In the genomic region with DNA sequence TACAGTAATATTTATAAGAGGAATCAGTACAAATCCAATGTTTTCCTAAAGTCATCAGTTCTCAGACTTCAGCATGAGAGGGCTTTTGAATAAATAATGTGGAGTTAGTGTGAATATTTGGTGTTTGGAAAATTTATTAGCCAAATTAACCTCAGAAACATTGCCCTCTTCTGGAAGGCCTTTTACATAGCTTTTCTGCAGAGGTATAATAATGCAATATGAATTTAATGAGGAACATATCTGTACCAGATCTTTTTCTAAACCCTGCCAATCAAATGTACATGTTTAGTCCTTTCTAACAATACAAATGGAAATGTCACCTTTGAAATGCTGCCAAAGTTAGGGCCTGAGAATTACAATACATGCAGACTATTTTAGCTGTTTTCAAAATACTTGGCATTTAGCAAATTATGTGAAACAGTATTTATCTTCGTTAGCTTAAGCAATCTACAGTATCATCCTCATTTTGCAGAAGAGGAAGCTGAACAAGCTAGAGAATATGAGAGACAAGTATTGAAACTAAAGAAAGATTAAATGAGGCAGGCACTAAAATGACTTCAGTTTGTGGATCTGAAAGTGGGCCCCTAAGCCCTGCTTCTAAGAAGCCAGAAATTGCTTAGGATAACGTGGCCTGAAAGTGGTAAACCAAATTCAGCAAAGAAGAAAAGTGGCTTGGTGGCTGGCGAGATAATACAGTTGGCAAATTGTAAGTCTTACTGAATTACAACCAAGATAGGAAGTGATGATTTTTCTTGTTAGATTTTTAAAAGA, we compare ENCODE assay signal across 9 cellular contexts.
DNase-seq lines count a peak whose midpoint lies in the region; ATAC-seq and TF ChIP-seq lines count a peak whose summit lies in the region.
"Had no signal": no experiment of that assay in that cellular context is flagged by ENCODE, and none has a peak within 500 bp of the region (broad histone marks: within the 10 kb centered on the region; RNA-seq: fewer than 3 reads in every experiment).

No MANE protein-coding gene starts in this region.

- no peaks in the 10 kb centered on the region for H3K36me3 Mint-ChIP-seq in activated CD8-positive, alpha-beta memory T cell treated with anti-CD3 and anti-CD28 coated beads, Interleukin-2, amount 10 ng/mL, durations not matched to agents 7 days and 5 days

- no peaks in the 10 kb centered on the region for H3K9me3 Mint-ChIP-seq in activated CD8-positive, alpha-beta memory T cell treated with anti-CD3 and anti-CD28 coated beads, Interleukin-2, amount 10 ng/mL, durations not matched to agents 7 days and 5 days (ENCODE audit: low read depth)

- no peak overlapping the region for H3K27ac Mint-ChIP-seq in activated CD8-positive, alpha-beta memory T cell treated with anti-CD3 and anti-CD28 coated beads, Interleukin-2, amount 10 ng/mL, durations not matched to agents 7 days and 5 days

- TF ChIP-seq CTCF in RWPE2 (IDR thresholded peaks at IDR 0.05; ENCODE audit: poor library complexity, severe bottlenecking) (peak; percentile 39), foreskin fibroblast (IDR thresholded peaks at IDR 0.05; ENCODE audit: low read depth, low read length) (peak; percentile 40)

- H3K27ac ChIP-seq in RWPE2 (ENCODE audit: poor library complexity, severe bottlenecking), result no peak overlapping the region
- H3K27ac ChIP-seq: right atrium auricular region had no signal

- CTCF ChIA-PET in activated CD8-positive, alpha-beta memory T cell treated with anti-CD3 and anti-CD28 coated beads, Interleukin-2, amount 10 ng/mL, durations not matched to agents 7 days and 5 days (lab: Charles Lee), result interaction anchor here (2.0 kb wide), 1 partner anchor 19 kb away, joined by 6 read pairs; no protein-coding TSS in a partner anchor

- no peaks in the 10 kb centered on the region for H3K4me1 Mint-ChIP-seq in activated CD8-positive, alpha-beta memory T cell treated with anti-CD3 and anti-CD28 coated beads, Interleukin-2, amount 10 ng/mL, durations not matched to agents 7 days and 5 days

- H3K9me3 ChIP-seq in RWPE2 (ENCODE audit: severe bottlenecking), result no peaks in the 10 kb centered on the region
- H3K9me3 ChIP-seq: right atrium auricular region had no signal

- H3K4me3 Mint-ChIP-seq in activated CD8-positive, alpha-beta memory T cell treated with anti-CD3 and anti-CD28 coated beads, Interleukin-2, amount 10 ng/mL, durations not matched to agents 7 days and 5 days, result no peak overlapping the region

- H3K36me3 ChIP-seq in RWPE2 (ENCODE audit: low read depth), result no peaks in the 10 kb centered on the region
- H3K36me3 ChIP-seq: right atrium auricular region had no signal

- no peak overlapping the region for H3K4me3 ChIP-seq in RWPE2 (ENCODE audit: severe bottlenecking)
- no peak overlapping the region for H3K4me3 ChIP-seq in foreskin fibroblast (ENCODE audit: low read depth in 1 of 2, low read length in 2 of 2)
- H3K4me3 ChIP-seq: right atrium auricular region had no signal

- DNase-seq in GM03348 (ENCODE audit: low spot score), result peak; percentile 30
- DNase-seq in RWPE2 (ENCODE audit: low spot score), result no peak
- peak in 1 of 2 donors; percentile 39 for DNase-seq in foreskin fibroblast
- no peak for DNase-seq in stimulated activated CD4-positive, alpha-beta T cell treated with anti-CD3 and anti-CD28 coated beads, Interleukin-4, amount 100 ng/mL, for 24 hours
- no peak for DNase-seq in SHP77 treated with DMSO at 0.1 percent for 48 hours (lab: John Stamatoyannopoulos, UW)
- no peak for DNase-seq in nucleus accumbens (lab: John Stamatoyannopoulos, UW)
- no peak for DNase-seq in activated CD8-positive, alpha-beta memory T cell treated with anti-CD3 and anti-CD28 coated beads, Interleukin-2, amount 10 ng/mL, durations not matched to agents 7 days and 5 days

- ATAC-seq in HG03025 (IDR thresholded peaks at IDR 0.05; ENCODE audit: low FRiP score, unreplicated experiment) (peak; percentile 74), RWPE2 (ENCODE audit: low read depth) (no peak)
- no peak for ATAC-seq in activated CD8-positive, alpha-beta memory T cell treated with anti-CD3 and anti-CD28 coated beads, Interleukin-2, amount 10 ng/mL, durations not matched to agents 7 days and 5 days

- peaks cover 7% of the 10 kb centered on the region for H3K27me3 Mint-ChIP-seq in activated CD8-positive, alpha-beta memory T cell treated with anti-CD3 and anti-CD28 coated beads, Interleukin-2, amount 10 ng/mL, durations not matched to agents 7 days and 5 days

- no peaks in the 10 kb centered on the region for H3K27me3 ChIP-seq in RWPE2 (ENCODE audit: insufficient read depth, poor library complexity, severe bottlenecking)
- H3K27me3 ChIP-seq: right atrium auricular region had no signal

- no peaks in the 10 kb centered on the region for H3K4me1 ChIP-seq in RWPE2 (ENCODE audit: insufficient read depth, poor library complexity, severe bottlenecking)
